Comparison of ENCODE assay signal across 16 cellular contexts in genomic region chr2:180970052-180970451, GRCh38. TPM values are rescaled to one million over a fixed set of nuclear protein-coding genes. Genes with fewer than 3 reads are reported as not detected.
DNase-seq lines count a peak whose midpoint lies in the region; ATAC-seq, FAIRE-seq and TF ChIP-seq lines count a peak whose summit lies in the region.
"Had no signal": no experiment of that assay in that cellular context is flagged by ENCODE, and none has a peak within 500 bp of the region (broad histone marks: within the 10 kb centered on the region; RNA-seq: fewer than 3 reads in every experiment).

No MANE protein-coding gene starts in this region.

- TF ChIP-seq RAD21 in HepG2 (CRISPR knock-in tag; IDR thresholded peaks at IDR 0.05): no peak

- WGBS in HepG2 (ENCODE audit: low lambda C conversion rate): 0% methylated on average over 3 of the region's 3 CpGs
- 41% methylated on average over 3 of the region's 3 CpGs for WGBS in right lobe of liver (ENCODE audit: insufficient coverage, low coverage, low lambda C conversion rate, missing lambda C conversion rate)
- WGBS in smooth muscle cell (ENCODE audit: low lambda C conversion rate): 86% methylated on average over 3 of the region's 3 CpGs

- H3K4me2 ChIP-seq in HepG2 (ENCODE audit: low read depth, low read length): no peak overlapping the region
- no peak overlapping the region for H3K4me2 ChIP-seq in smooth muscle cell

- TF ChIP-seq POLR2A in HepG2 (IDR thresholded peaks at IDR 0.05; ENCODE audit: insufficient read depth in 1 of 2, low read depth in 2 of 2, low read length in 2 of 2) (no peak), right lobe of liver (IDR thresholded peaks at IDR 0.05) (no peak)

- H3K27me3 ChIP-seq in HepG2 (ENCODE audit: control insufficient read depth in 1 of 2, insufficient read depth in 2 of 2, low read length in 2 of 2): no peaks in the 10 kb centered on the region
- no peaks in the 10 kb centered on the region for H3K27me3 ChIP-seq in right lobe of liver
- no peaks in the 10 kb centered on the region for H3K27me3 ChIP-seq in smooth muscle cell (ENCODE audit: low read depth)

- in situ Hi-C loops in HepG2 (cut with HindIII; ENCODE audit: extremely low pct_ligation_motif_present, low pct_unique_long_range_greater_than_20kb): no loop called here

- CTCF ChIA-PET in HepG2 (lab: Yijun Ruan, JAX; ENCODE audit: low intra/inter-chr PET ratio, low total read pairs): no interaction called here

- H2AFZ ChIP-seq in HepG2 (ENCODE audit: low read length): no peak overlapping the region
- H2AFZ ChIP-seq in smooth muscle cell (ENCODE audit: low read depth): peak overlapping the region; percentile 11

- BruUV-seq in HepG2 (replicated peaks; lab: Mats Ljungman, UMichigan): no TSS peak

- H3F3A ChIP-seq in smooth muscle cell (ENCODE audit: low read depth): no peaks in the 10 kb centered on the region

- peak; percentile 74 for DNase-seq in HepG2 (ENCODE audit: low spot score)
- no peak for DNase-seq in right lobe of liver
- DNase-seq in NCI-H146 treated with DMSO at 0.1 percent for 48 hours (lab: John Stamatoyannopoulos, UW; ENCODE audit: unreplicated experiment): peak; percentile 19
- peak; percentile 86 for DNase-seq in NCI-H748 (lab: John Stamatoyannopoulos, UW; ENCODE audit: unreplicated experiment)
- DNase-seq in smooth muscle cell (lab: John Stamatoyannopoulos, UW; ENCODE audit: unreplicated experiment): no peak
- no peak for DNase-seq in T1000 (lab: John Stamatoyannopoulos, UW)
- no peak for DNase-seq in HuH-7 (ENCODE audit: low spot score)
- no peak for DNase-seq in medulla oblongata (ENCODE audit: extremely low spot score)
- DNase-seq: ACHN, AML-193, COR-L47, DMS79 treated with DMSO at 0.1 percent for 48 hours, H7, Kasumi-1, T-cell had no signal

- ATAC-seq in HepG2 (peak; percentile 92), right lobe of liver (no peak)
- ATAC-seq: T-cell had no signal

- H3K9me3 ChIP-seq in HepG2 (ENCODE audit: low read length): no peaks in the 10 kb centered on the region
- H3K9me3 ChIP-seq in right lobe of liver: no peaks in the 10 kb centered on the region
- no peaks in the 10 kb centered on the region for H3K9me3 ChIP-seq in smooth muscle cell (replicated peaks; ENCODE audit: low read depth)

- no peak for TF ChIP-seq EP300 in HepG2 (IDR thresholded peaks at IDR 0.05; ENCODE audit: low read depth in 2 of 2, low read length in 2 of 2)
- no peak for TF ChIP-seq EP300 in HepG2 (CRISPR knock-in tag; IDR thresholded peaks at IDR 0.05; ENCODE audit: borderline replicate concordance)

- H3K4me1 ChIP-seq in HepG2 (ENCODE audit: insufficient read depth, low read length) (peaks cover 6% of the 10 kb centered on the region), right lobe of liver (no peaks in the 10 kb centered on the region), smooth muscle cell (ENCODE audit: low read depth) (no peaks in the 10 kb centered on the region)

- intact Hi-C loops in HepG2 (cut with micrococcal nuclease; ENCODE audit: unreplicated experiment): loop anchor here (1.0 to 10.0 kb wide), 2 partner anchors 9 to 685 kb away; no protein-coding TSS in a partner anchor
- intact Hi-C loops in right lobe of liver (cut with DNase I): no loop called here

- H3K9ac ChIP-seq in HepG2 (ENCODE audit: insufficient read depth, low read depth, low read length) (no peak overlapping the region), smooth muscle cell (ENCODE audit: low read depth) (no peak overlapping the region)

- H3K79me2 ChIP-seq in HepG2 (ENCODE audit: insufficient read depth, low read length): no peaks in the 10 kb centered on the region
- no peaks in the 10 kb centered on the region for H3K79me2 ChIP-seq in smooth muscle cell (ENCODE audit: low read depth)

- H3K27ac ChIP-seq in HepG2 (ENCODE audit: extremely low read length, insufficient read depth, low read length) (no peak overlapping the region), right lobe of liver (no peak overlapping the region), smooth muscle cell (ENCODE audit: low read depth) (no peak overlapping the region)
- H3K27ac ChIP-seq: SK-N-MC had no signal

- no peaks in the 10 kb centered on the region for H4K20me1 ChIP-seq in HepG2 (ENCODE audit: insufficient read depth, low read length)
- H4K20me1 ChIP-seq in smooth muscle cell (ENCODE audit: low read depth): no peaks in the 10 kb centered on the region

- H3K4me3 ChIP-seq in HepG2 (replicated peaks in 1 of 3; ENCODE audit: insufficient read depth in 1 of 3, low read depth in 2 of 3, low read length in 3 of 3) (no peak overlapping the region), right lobe of liver (no peak overlapping the region), smooth muscle cell (no peak overlapping the region)
- H3K4me3 ChIP-seq: SK-N-MC had no signal

- FAIRE-seq in HepG2 (lab: Jason Lieb, UNC): peak; percentile 71

- H3K36me3 ChIP-seq in HepG2 (replicated peaks in 1 of 2; ENCODE audit: control insufficient read depth in 1 of 2, insufficient read depth in 2 of 2, low read length in 2 of 2) (no peaks in the 10 kb centered on the region), right lobe of liver (no peaks in the 10 kb centered on the region), smooth muscle cell (ENCODE audit: low read depth) (no peaks in the 10 kb centered on the region)

- POLR2A ChIA-PET in HepG2 (lab: Yijun Ruan, JAX): interaction anchor here (2.9 kb wide), 1 partner anchor 10 kb away, joined by 8 read pairs; the partner anchor contains the start of gene UBE2E3

- no peak for TF ChIP-seq CTCF in HepG2 (CRISPR knock-in tag; IDR thresholded peaks at IDR 0.05)
- no peak for TF ChIP-seq CTCF in right lobe of liver (IDR thresholded peaks at IDR 0.05)
- TF ChIP-seq CTCF in smooth muscle cell (IDR thresholded peaks at IDR 0.05; ENCODE audit: borderline replicate concordance, insufficient read depth, poor library complexity, severe bottlenecking): no peak

TF ChIP-seq in HepG2, 621 proteins besides CTCF, POLR2A, EP300 and RAD21 (continues in another document):
- 0 out of 2 replicates have a peak, but pooled peaks have one; percentile 32 for TF ChIP-seq FOXA3 (CRISPR knock-in tag; IDR thresholded peaks at IDR 0.05)
- TF ChIP-seq ZNF12 (CRISPR knock-in tag; IDR thresholded peaks at IDR 0.05): 0 out of 2 replicates have a peak, but pooled peaks have one; percentile 36
- TF ChIP-seq ARID5B (CRISPR knock-in tag; IDR thresholded peaks at IDR 0.05): peak; percentile 41; the same call in 1 of the 2 replicates
- peak; percentile 62; the same call in 1 of the 2 replicates for TF ChIP-seq SIX1 (CRISPR knock-in tag; IDR thresholded peaks at IDR 0.05; ENCODE audit: borderline replicate concordance)
- 0 out of 2 replicates have a peak, but pooled peaks have one; percentile 17 for TF ChIP-seq GATAD2A (CRISPR knock-in tag; IDR thresholded peaks at IDR 0.05)

RNA-seq across cellular contexts. Expression of gene UBE2E3, which starts 10.4 kb away (rescaled TPM):
- total RNA-seq in HepG2 (2016; rRNA removed; fragmentation: Illumina TruSeq; extraction: Trizol) (45.7 and 54.0 TPM in 2 replicates), right lobe of liver (10 to 100 TPM; 21.0 to 45.5 (median 31.0) TPM), smooth muscle cell (259 and 275 TPM in 2 replicates)
- 98.1 and 99.1 TPM in 2 replicates for total RNA-seq in HepG2 (2016; cell fraction: cytosol; rRNA removed; fragmentation: Illumina TruSeq; extraction: Trizol; ENCODE audit: low read depth)
- 42.2 and 44.6 TPM in 2 replicates for total RNA-seq in HepG2 (2016; cell fraction: insoluble cytoplasmic fraction; rRNA removed; fragmentation: Illumina TruSeq; extraction: Trizol)
- 150 and 161 TPM in 2 replicates for total RNA-seq in HepG2 (2016; cell fraction: membrane; rRNA removed; fragmentation: Illumina TruSeq; extraction: Trizol)
- 37.2 and 38.3 TPM in 2 replicates for total RNA-seq in HepG2 (2016; cell fraction: nucleus; rRNA removed; fragmentation: Illumina TruSeq; extraction: Trizol)
- polyA plus RNA-seq in HepG2 (2011; rRNA removed) (71.1 and 92.6 TPM in 2 replicates), smooth muscle cell (225 and 230 TPM in 2 replicates)
- 51.7 and 78.4 TPM in 2 replicates for polyA plus RNA-seq in HepG2 (2011; cell fraction: cytosol; rRNA removed)
- 29.0 and 29.4 TPM in 2 replicates for polyA plus RNA-seq in HepG2 (2011; cell fraction: nucleus; rRNA removed)
- 67.5 and 81.2 TPM in 2 replicates for polyA plus RNA-seq in HepG2 (2012)
- polyA plus RNA-seq in HepG2 (2016; cell fraction: cytosol; fragmentation: Illumina TruSeq; extraction: Trizol; ENCODE audit: low read depth): 250 and 280 TPM in 2 replicates
- polyA plus RNA-seq in HepG2 (2016; cell fraction: insoluble cytoplasmic fraction; fragmentation: Illumina TruSeq; extraction: Trizol; ENCODE audit: low read depth): 88.7 and 101 TPM in 2 replicates
- polyA plus RNA-seq in HepG2 (2016; cell fraction: membrane; fragmentation: Illumina TruSeq; extraction: Trizol; ENCODE audit: low read depth): 278 and 299 TPM in 2 replicates
- 72.9 and 73.7 TPM in 2 replicates for polyA plus RNA-seq in HepG2 (2016; cell fraction: nucleus; fragmentation: Illumina TruSeq; extraction: Trizol; ENCODE audit: insufficient read depth, low read depth)
- 21.8 and 41.5 TPM in 2 replicates for polyA minus RNA-seq in HepG2 (2011; rRNA and poly(A)+ RNA removed; ENCODE audit: low replicate concordance)
- polyA minus RNA-seq in HepG2 (2011; cell fraction: cytosol; rRNA and poly(A)+ RNA removed): 24.7 and 28.5 TPM in 2 replicates
- polyA minus RNA-seq in HepG2 (2011; cell fraction: nucleus; rRNA and poly(A)+ RNA removed): 77.0 and 86.5 TPM in 2 replicates

Comparison
In these comparisons a context has a peak if more than half of its experiments do, and no peak if none do; other contexts are left out.
1. DNase-seq: peak in HepG2 (single experiment), NCI-H146 treated with DMSO at 0.1 percent for 48 hours (single experiment) and NCI-H748 (single experiment); none in right lobe of liver (0 of 3), smooth muscle cell (single experiment), T1000 (single experiment), HuH-7 (single experiment) and medulla oblongata (single experiment).